In the genomic region with DNA sequence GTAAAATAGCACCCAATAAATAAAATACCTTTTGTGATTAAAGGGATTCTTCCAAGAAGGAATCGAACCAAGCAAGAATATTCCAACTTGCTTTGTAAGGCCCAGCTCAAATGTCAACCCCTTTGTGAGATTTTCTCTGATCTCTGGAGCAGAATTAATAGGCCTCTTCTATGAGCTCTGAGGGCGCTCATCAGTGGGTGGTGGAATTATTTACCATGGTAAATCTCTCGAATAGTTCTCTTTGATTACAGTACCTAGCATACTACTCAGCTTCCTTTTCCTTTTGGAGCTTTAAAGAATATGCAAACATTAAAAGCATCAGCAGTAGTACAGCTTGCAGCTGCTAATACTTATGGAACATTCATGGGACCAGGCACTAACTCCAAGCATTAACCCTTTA, we compare ENCODE assay signal across 17 cellular contexts. TPM values are rescaled to one million over a fixed set of nuclear protein-coding genes. Genes with fewer than 3 reads are reported as not detected.
DNase-seq lines count a peak whose midpoint lies in the region; TF ChIP-seq lines count a peak whose summit lies in the region.
"Had no signal": no experiment of that assay in that cellular context is flagged by ENCODE, and none has a peak within 500 bp of the region (broad histone marks: within the 10 kb centered on the region; RNA-seq: fewer than 3 reads in every experiment).

No MANE protein-coding gene starts in this region.

- H3K36me3 ChIP-seq in A673 (ENCODE audit: insufficient read depth, low read length, poor library complexity, severe bottlenecking), result no peaks in the 10 kb centered on the region
- no peaks in the 10 kb centered on the region for H3K36me3 ChIP-seq in HEK293 (ENCODE audit: control insufficient read depth in 2 of 2, insufficient read depth in 1 of 2, low read length in 2 of 2)
- no peaks in the 10 kb centered on the region for H3K36me3 ChIP-seq in endodermal cell (ENCODE audit: control insufficient read depth, insufficient read depth, low read length)
- no peaks in the 10 kb centered on the region for H3K36me3 ChIP-seq in prostate gland

- H3K4me1 ChIP-seq in A673 (ENCODE audit: insufficient read depth, low read length, poor library complexity, severe bottlenecking), result peaks cover 4% of the 10 kb centered on the region
- peaks cover 3% of the 10 kb centered on the region; the same call in 1 of the 2 replicates for H3K4me1 ChIP-seq in HEK293 (ENCODE audit: control insufficient read depth, insufficient read depth, low read length)
- H3K4me1 ChIP-seq in endodermal cell (ENCODE audit: control insufficient read depth, insufficient read depth, low read length), result no peaks in the 10 kb centered on the region
- no peaks in the 10 kb centered on the region for H3K4me1 ChIP-seq in prostate gland (replicated peaks)

- H3K4me3 ChIP-seq in A673 (ENCODE audit: low read depth, low read length, poor library complexity, severe bottlenecking) (no peak overlapping the region), HEK293 (ENCODE audit: low read depth, low read length) (no peak overlapping the region), endodermal cell (ENCODE audit: low read length) (no peak overlapping the region), prostate gland (no peak overlapping the region)

- no peak overlapping the region for H3K27ac Mint-ChIP-seq in endodermal cell
- H3K27ac Mint-ChIP-seq in progenitor cell of endocrine pancreas, result no peak overlapping the region
- H3K27ac Mint-ChIP-seq: CD4-positive, alpha-beta T cell had no signal

- intact Hi-C loops in A673 (cut with micrococcal nuclease; ENCODE audit: unreplicated experiment) (no loop called here), prostate gland (cut with DNase I) (no loop called here)

- no peaks in the 10 kb centered on the region for H3K9me3 Mint-ChIP-seq in endodermal cell
- H3K9me3 Mint-ChIP-seq in progenitor cell of endocrine pancreas (ENCODE audit: low read depth), result peaks cover 2% of the 10 kb centered on the region
- H3K9me3 Mint-ChIP-seq: CD4-positive, alpha-beta T cell had no signal

- whole genome bisulfite sequencing in endodermal cell (ENCODE audit: insufficient coverage in 1 of 2, insufficient read length in 1 of 2), 2 experiments, result 22 to 83% methylated on average over 1 to 3 of the region's 3 CpGs
- WGBS in prostate gland, result 21% methylated on average over 3 of the region's 3 CpGs

- TF ChIP-seq POLR2A in prostate gland (IDR thresholded peaks at IDR 0.05), result no peak

- BruUV-seq in A673 (replicated peaks; lab: Mats Ljungman, UMichigan), result no TSS peak

- POLR2A ChIA-PET in A673 (lab: Charles Lee; ENCODE audit: low non-redundant PET), result no interaction called here
- POLR2A ChIA-PET in HEK293 (lab: Yijun Ruan, JAX), result interaction anchor here (1.0 kb wide), 1 partner anchor 22 kb away, joined by 6 read pairs; the partner anchor contains the start of gene ADD2

- TF ChIP-seq CTCF in A673 (conservative IDR thresholded peaks at IDR 0.05; ENCODE audit: low read depth, low read length), result no peak
- TF ChIP-seq CTCF in HEK293 (tag by site-specific recombination; IDR thresholded peaks at IDR 0.05), result no peak
- no peak for TF ChIP-seq CTCF in endodermal cell (conservative IDR thresholded peaks at IDR 0.05)
- TF ChIP-seq CTCF in prostate gland (IDR thresholded peaks at IDR 0.05), result no peak
- TF ChIP-seq CTCF in progenitor cell of endocrine pancreas (IDR thresholded peaks at IDR 0.05; ENCODE audit: unreplicated experiment), result no peak

- H3K27me3 ChIP-seq in A673 (replicated peaks; ENCODE audit: insufficient read depth, low read depth, low read length, poor library complexity), result no peaks in the 10 kb centered on the region
- H3K27me3 ChIP-seq in endodermal cell (ENCODE audit: control insufficient read depth, insufficient read depth, low read length, poor library complexity, severe bottlenecking), result no peaks in the 10 kb centered on the region
- no peaks in the 10 kb centered on the region for H3K27me3 ChIP-seq in prostate gland (replicated peaks; ENCODE audit: insufficient read depth)

- CTCF ChIA-PET in A673 (lab: Charles Lee) (no interaction called here), HEK293 (lab: Yijun Ruan, JAX) (interaction anchor here (0.6 to 1.6 kb wide), 2 partner anchors 22 to 175 kb away, joined by 3 to 9 read pairs; partner anchors contain the start of gene ADD2)

- H3K4me3 Mint-ChIP-seq in endodermal cell, result no peak overlapping the region
- H3K4me3 Mint-ChIP-seq in progenitor cell of endocrine pancreas (ENCODE audit: low read depth), result no peak overlapping the region
- H3K4me3 Mint-ChIP-seq: CD4-positive, alpha-beta T cell had no signal

- DNase-seq in A673 (ENCODE audit: low spot score) (peak; percentile 22), NCI-H510A (lab: John Stamatoyannopoulos, UW) (peak; percentile 37), endodermal cell (no peak), prostate gland (ENCODE audit: low spot score) (no peak), DMS114 treated with DMSO at 0.1 percent for 48 hours (lab: John Stamatoyannopoulos, UW; ENCODE audit: unreplicated experiment) (no peak), progenitor cell of endocrine pancreas (ENCODE audit: low spot score, unreplicated experiment) (no peak)
- DNase-seq: ACHN; Calu3; CD4-positive, alpha-beta T cell; GOT3; KG1; NCI-H1048; NCI-H446; SHP77 treated with DMSO at 0.1 percent for 48 hours had no signal

- H3K27me3 Mint-ChIP-seq in endodermal cell (ENCODE audit: insufficient read depth), result peaks cover 10% of the 10 kb centered on the region
- peaks cover 38% of the 10 kb centered on the region for H3K27me3 Mint-ChIP-seq in progenitor cell of endocrine pancreas
- H3K27me3 Mint-ChIP-seq: CD4-positive, alpha-beta T cell had no signal

- H3K9ac ChIP-seq in endodermal cell (ENCODE audit: extremely low read depth, low read length, poor library complexity, severe bottlenecking), result no peak overlapping the region

- H3K9me3 ChIP-seq in A673 (ENCODE audit: low read depth, low read length, poor library complexity, severe bottlenecking), result no peaks in the 10 kb centered on the region
- no peaks in the 10 kb centered on the region for H3K9me3 ChIP-seq in HEK293 (ENCODE audit: control insufficient read depth, insufficient read depth, low read depth, low read length)
- H3K9me3 ChIP-seq in endodermal cell (ENCODE audit: control insufficient read depth, low read length), result no peaks in the 10 kb centered on the region
- no peaks in the 10 kb centered on the region for H3K9me3 ChIP-seq in prostate gland

- no peak overlapping the region for H3K27ac ChIP-seq in A673 (ENCODE audit: low read depth, low read length, poor library complexity, severe bottlenecking)
- no peak overlapping the region for H3K27ac ChIP-seq in HEK293 (ENCODE audit: extremely low read depth, low read depth, low read length)
- H3K27ac ChIP-seq in endodermal cell (ENCODE audit: low read depth, low read length), result peak overlapping the region; percentile 75
- no peak overlapping the region for H3K27ac ChIP-seq in prostate gland

- H3K36me3 Mint-ChIP-seq in endodermal cell (ENCODE audit: low read depth), result no peaks in the 10 kb centered on the region
- no peaks in the 10 kb centered on the region for H3K36me3 Mint-ChIP-seq in progenitor cell of endocrine pancreas (ENCODE audit: insufficient read depth)

- H3K4me1 Mint-ChIP-seq in endodermal cell (peaks cover 11% of the 10 kb centered on the region), progenitor cell of endocrine pancreas (ENCODE audit: low read depth) (no peaks in the 10 kb centered on the region)

TF ChIP-seq in HEK293, 187 proteins besides CTCF, POLR2A, EP300 and RAD21:
- TF ChIP-seq ZNF174 (tag by site-specific recombination; IDR thresholded peaks at IDR 0.05) (no peak), SP2 (tag by site-specific recombination; IDR thresholded peaks at IDR 0.05) (no peak), ZNF785 (tag by site-specific recombination; IDR thresholded peaks at IDR 0.05) (no peak), ZNF10 (tag by site-specific recombination; IDR thresholded peaks at IDR 0.05) (peak; percentile 56; the same call in 1 of the 2 replicates), PRDM10 (tag by site-specific recombination; IDR thresholded peaks at IDR 0.05) (0 out of 2 replicates have a peak, but pooled peaks have one; percentile 22), ZFHX2 (tag by site-specific recombination; conservative IDR thresholded peaks at IDR 0.05) (0 out of 2 replicates have a peak, but pooled peaks have one; percentile 10), ZNF48 (tag by site-specific recombination; IDR thresholded peaks at IDR 0.05) (no peak)

RNA-seq across cellular contexts. Expression of gene ADD2, which starts 21.9 kb away (rescaled TPM):
- total RNA-seq in A673 (2021) (5.6 and 6.6 TPM in 2 replicates), endodermal cell (10 to 100 TPM; 14.8 to 53.0 TPM), prostate gland (1 to 10 TPM in 1 of 2 donors, under 1 TPM in 1; 0.32 to 3.1 TPM), progenitor cell of endocrine pancreas (1.1 and 1.3 TPM in 2 replicates)
- 65.9 TPM for polyA plus RNA-seq in endodermal cell (2013, experiment 1 of 2)
- polyA plus RNA-seq in endodermal cell (2013, experiment 2 of 2), result 55.3 TPM

RNA-seq across cellular contexts. Expression of gene FIGLA, which starts 44.4 kb away (rescaled TPM):
- not detected in 2 replicates for total RNA-seq in A673 (2021)
- not detected for total RNA-seq in endodermal cell
- polyA plus RNA-seq in endodermal cell (2013, experiment 1 of 2), result not detected
- polyA plus RNA-seq in endodermal cell (2013, experiment 2 of 2), result not detected
- total RNA-seq in prostate gland, result not detected
- not detected in 2 replicates for total RNA-seq in progenitor cell of endocrine pancreas
- total RNA-seq: Calu3; CD4-positive, alpha-beta T cell; Daoy; M059J had no signal

Comparison
In these comparisons a context has a peak if more than half of its experiments do, and no peak if none do; other contexts are left out.
1. DNase-seq: peak in A673 (single experiment) and NCI-H510A (single experiment); none in endodermal cell (single experiment), prostate gland (single experiment), DMS114 treated with DMSO at 0.1 percent for 48 hours (single experiment) and progenitor cell of endocrine pancreas (single experiment).